17 cellular contexts compared by ENCODE assay signal in the genomic region with DNA sequence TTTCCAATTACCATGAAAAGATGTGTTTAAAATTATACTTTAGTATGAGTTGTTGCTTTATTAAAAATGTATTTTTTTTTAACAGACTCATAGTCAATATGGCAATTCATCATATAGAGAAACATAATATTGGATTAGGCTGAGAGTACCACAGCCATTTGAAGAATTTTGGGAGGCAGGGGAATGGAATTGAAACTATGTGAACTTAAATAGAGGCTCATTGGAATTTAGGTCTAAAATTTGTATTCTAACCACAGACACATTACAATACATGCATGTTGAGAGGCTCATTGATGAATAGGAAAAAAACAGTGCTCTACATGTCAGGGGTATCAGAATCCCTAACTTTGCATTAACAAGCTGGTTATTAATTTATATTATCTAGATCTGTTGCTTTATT.
DNase-seq lines count a peak whose midpoint lies in the region; ATAC-seq and TF ChIP-seq lines count a peak whose summit lies in the region.
"Had no signal": no experiment of that assay in that cellular context is flagged by ENCODE, and none has a peak within 500 bp of the region (broad histone marks: within the 10 kb centered on the region; RNA-seq: fewer than 3 reads in every experiment).

No MANE protein-coding gene starts in this region.

- H3K36me3 ChIP-seq in adipocyte (ENCODE audit: control insufficient read depth, insufficient read depth, low read length, severe bottlenecking): no peaks in the 10 kb centered on the region
- H3K36me3 ChIP-seq: BLaER1 had no signal

- intact Hi-C loops in posterior cingulate gyrus (cut with DNase I): no loop called here

- H3K4me1 ChIP-seq in adipocyte (ENCODE audit: control insufficient read depth, insufficient read depth, low read length): peaks cover 25% of the 10 kb centered on the region
- H3K4me1 ChIP-seq: BLaER1 had no signal

- H3K27me3 ChIP-seq in adipocyte (replicated peaks; ENCODE audit: control insufficient read depth, insufficient read depth, low read length): no peaks in the 10 kb centered on the region
- H3K27me3 ChIP-seq: BLaER1 had no signal

- no peak overlapping the region for H3K4me3 ChIP-seq in adipocyte (ENCODE audit: low read length)
- H3K4me3 ChIP-seq: BLaER1 had no signal

- no peak for TF ChIP-seq POLR2A in GM18505 (IDR thresholded peaks at IDR 0.05; ENCODE audit: borderline replicate concordance, extremely low read depth, insufficient read depth, insufficient read length)

- no peak overlapping the region for H3K9ac ChIP-seq in adipocyte (ENCODE audit: low read length)
- H3K9ac ChIP-seq: BLaER1 had no signal

- ATAC-seq in GM18505 (IDR thresholded peaks at IDR 0.05; ENCODE audit: unreplicated experiment): no peak
- no peak for ATAC-seq in HG03159 (IDR thresholded peaks at IDR 0.05; ENCODE audit: unreplicated experiment)

- H3K9me3 ChIP-seq in adipocyte (ENCODE audit: control insufficient read depth, low read length): peaks cover 4% of the 10 kb centered on the region
- H3K9me3 ChIP-seq: BLaER1 had no signal

- DNase-seq in ELR (ENCODE audit: low read depth) (peak; percentile 6), adipocyte (ENCODE audit: low read depth) (peak; percentile 59), fibroblast of peridontal ligament (ENCODE audit: extremely low read depth) (peak; percentile 75), non-pigmented ciliary epithelial cell (ENCODE audit: low read depth) (peak; percentile 38), posterior cingulate gyrus (no peak)
- no peak for DNase-seq in activated naive CD4-positive, alpha-beta T cell (lab: John Stamatoyannopoulos, UW)
- DNase-seq: ACHN; CD8-positive, alpha-beta memory T cell; KBM-7; NCI-H1092; NCI-H2107; NCI-H226; NCI-H69; NK-92 treated with Interleukin-12 subunit alpha and Interleukin-12 subunit beta, amount 100 ng/mL, for 24 hours had no signal

Comparison
In these comparisons a context has a peak if more than half of its experiments do, and no peak if none do; other contexts are left out.
1. DNase-seq: peak in ELR (single experiment), adipocyte (single experiment), fibroblast of peridontal ligament (single experiment) and non-pigmented ciliary epithelial cell (single experiment); none in activated naive CD4-positive, alpha-beta T cell (0 of 4) and posterior cingulate gyrus (0 of 10).